In the genomic region with DNA sequence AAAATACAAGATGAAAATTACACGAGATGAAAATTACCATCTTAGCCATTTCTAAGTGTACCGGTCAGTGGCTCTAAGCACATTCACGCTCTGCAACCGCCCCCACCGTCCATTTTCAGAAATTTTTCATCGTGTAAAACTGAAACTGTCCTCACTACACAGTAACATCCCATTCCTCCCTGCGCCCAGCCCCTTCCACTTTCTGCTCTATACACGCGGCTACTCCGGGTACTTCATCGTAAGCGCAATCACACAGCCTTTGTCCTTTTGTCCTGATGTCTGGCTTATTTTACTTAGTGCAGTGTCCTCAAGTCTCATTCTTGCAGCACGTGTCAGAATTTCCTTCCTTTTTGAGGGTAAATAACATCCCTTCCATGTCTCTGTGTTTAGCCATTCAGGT, we compare ENCODE assay signal across 20 cellular contexts. TPM values are rescaled to one million over a fixed set of nuclear protein-coding genes. Genes with fewer than 3 reads are reported as not detected.
DNase-seq lines count a peak whose midpoint lies in the region; ATAC-seq, FAIRE-seq and TF ChIP-seq lines count a peak whose summit lies in the region.
"Had no signal": no experiment of that assay in that cellular context is flagged by ENCODE, and none has a peak within 500 bp of the region (broad histone marks: within the 10 kb centered on the region; RNA-seq: fewer than 3 reads in every experiment).

No MANE protein-coding gene starts in this region.

- peaks cover 9 to 10% of the 10 kb centered on the region in 2 donors for H3K36me3 Mint-ChIP-seq in activated T-cell treated with anti-CD3 and anti-CD28 coated beads, Interleukin-2, amount 50 U/mL, for 72 hours (ENCODE audit: insufficient read depth in 2 of 2)
- peaks cover 13% of the 10 kb centered on the region for H3K36me3 Mint-ChIP-seq in activated T-cell treated with anti-CD3 and anti-CD28 coated beads, Interleukin-2, amount 50 U/mL, for 24 hours (ENCODE audit: low read depth)
- peaks cover 14% of the 10 kb centered on the region for H3K36me3 Mint-ChIP-seq in activated naive CD8-positive, alpha-beta T cell treated with anti-CD3 and anti-CD28 coated beads for 36 hours
- peaks cover 47% of the 10 kb centered on the region for H3K36me3 Mint-ChIP-seq in stimulated activated effector memory CD8-positive, alpha-beta T cell treated with anti-CD3 and anti-CD28 coated beads, Interleukin-12 subunit alpha, Interleukin-12 subunit beta, amount 100 ng/mL, for 72 hours
- H3K36me3 Mint-ChIP-seq: brain, type B pancreatic cell had no signal

- no peak for DNase-seq in activated T-cell treated with anti-CD3 and anti-CD28 coated beads, Interleukin-2, amount 50 U/mL, for 72 hours
- DNase-seq in activated T-cell treated with anti-CD3 and anti-CD28 coated beads, Interleukin-2, amount 50 U/mL, for 24 hours: no peak
- no peak for DNase-seq in GM12891 (ENCODE audit: insufficient read length, low spot score)
- no peak for DNase-seq in activated naive CD8-positive, alpha-beta T cell treated with anti-CD3 and anti-CD28 coated beads for 36 hours
- peak in 1 of 2 donors; percentile 50 for DNase-seq in stimulated activated effector memory CD8-positive, alpha-beta T cell treated with anti-CD3 and anti-CD28 coated beads, Interleukin-12 subunit alpha, Interleukin-12 subunit beta, amount 100 ng/mL, for 72 hours (ENCODE audit: low spot score in 2 of 2)
- no peak for DNase-seq in NCI-H748 (lab: John Stamatoyannopoulos, UW; ENCODE audit: unreplicated experiment)
- no peak for DNase-seq in dermis blood vessel endothelial cell
- DNase-seq: gastrocnemius medialis, Karpas-422, NCI-H1092, NCI-H524, occipital lobe, SHP77 treated with DMSO at 0.1 percent for 48 hours, stomach had no signal

- H3K9me3 Mint-ChIP-seq in activated T-cell treated with anti-CD3 and anti-CD28 coated beads, Interleukin-2, amount 50 U/mL, for 72 hours: no peaks in the 10 kb centered on the region
- no peaks in the 10 kb centered on the region for H3K9me3 Mint-ChIP-seq in activated T-cell treated with anti-CD3 and anti-CD28 coated beads, Interleukin-2, amount 50 U/mL, for 24 hours
- H3K9me3 Mint-ChIP-seq in activated naive CD8-positive, alpha-beta T cell treated with anti-CD3 and anti-CD28 coated beads for 36 hours: no peaks in the 10 kb centered on the region
- no peaks in the 10 kb centered on the region for H3K9me3 Mint-ChIP-seq in stimulated activated effector memory CD8-positive, alpha-beta T cell treated with anti-CD3 and anti-CD28 coated beads, Interleukin-12 subunit alpha, Interleukin-12 subunit beta, amount 100 ng/mL, for 72 hours
- H3K9me3 Mint-ChIP-seq: activated naive CD4-positive, alpha-beta T cell treated with anti-CD3 and anti-CD28 coated beads, Interleukin-2, amount 50 U/mL, for 72 hours; type B pancreatic cell had no signal

- no peak for TF ChIP-seq POLR2A in GM12891 (IDR thresholded peaks at IDR 0.05; ENCODE audit: low read depth, low read length)

- peaks cover 65% of the 10 kb centered on the region for H3K4me1 Mint-ChIP-seq in activated T-cell treated with anti-CD3 and anti-CD28 coated beads, Interleukin-2, amount 50 U/mL, for 72 hours (ENCODE audit: low read depth)
- H3K4me1 Mint-ChIP-seq in activated T-cell treated with anti-CD3 and anti-CD28 coated beads, Interleukin-2, amount 50 U/mL, for 24 hours (ENCODE audit: low read depth): peaks cover 71% of the 10 kb centered on the region
- H3K4me1 Mint-ChIP-seq in activated naive CD8-positive, alpha-beta T cell treated with anti-CD3 and anti-CD28 coated beads for 36 hours: peaks cover 62% of the 10 kb centered on the region
- peaks cover 80% of the 10 kb centered on the region for H3K4me1 Mint-ChIP-seq in stimulated activated effector memory CD8-positive, alpha-beta T cell treated with anti-CD3 and anti-CD28 coated beads, Interleukin-12 subunit alpha, Interleukin-12 subunit beta, amount 100 ng/mL, for 72 hours

- H3K27me3 Mint-ChIP-seq in activated T-cell treated with anti-CD3 and anti-CD28 coated beads, Interleukin-2, amount 50 U/mL, for 72 hours (ENCODE audit: low read depth): no peaks in the 10 kb centered on the region
- H3K27me3 Mint-ChIP-seq in activated T-cell treated with anti-CD3 and anti-CD28 coated beads, Interleukin-2, amount 50 U/mL, for 24 hours: no peaks in the 10 kb centered on the region
- no peaks in the 10 kb centered on the region for H3K27me3 Mint-ChIP-seq in activated naive CD8-positive, alpha-beta T cell treated with anti-CD3 and anti-CD28 coated beads for 36 hours

- H3K4me3 Mint-ChIP-seq in activated T-cell treated with anti-CD3 and anti-CD28 coated beads, Interleukin-2, amount 50 U/mL, for 72 hours: peak overlapping the region in 1 of 2 donors; percentile 37
- H3K4me3 Mint-ChIP-seq in activated T-cell treated with anti-CD3 and anti-CD28 coated beads, Interleukin-2, amount 50 U/mL, for 24 hours: no peak overlapping the region
- H3K4me3 Mint-ChIP-seq in activated naive CD8-positive, alpha-beta T cell treated with anti-CD3 and anti-CD28 coated beads for 36 hours: no peak overlapping the region
- H3K4me3 Mint-ChIP-seq in stimulated activated effector memory CD8-positive, alpha-beta T cell treated with anti-CD3 and anti-CD28 coated beads, Interleukin-12 subunit alpha, Interleukin-12 subunit beta, amount 100 ng/mL, for 72 hours: peak overlapping the region; percentile 66
- H3K4me3 Mint-ChIP-seq: type B pancreatic cell had no signal

- ATAC-seq in activated T-cell treated with anti-CD3 and anti-CD28 coated beads, Interleukin-2, amount 50 U/mL, for 72 hours (replicated peaks in 1 of 2): no peak
- no peak for ATAC-seq in stimulated activated effector memory CD8-positive, alpha-beta T cell treated with anti-CD3 and anti-CD28 coated beads, Interleukin-12 subunit alpha, Interleukin-12 subunit beta, amount 100 ng/mL, for 72 hours
- ATAC-seq in GM18517 (IDR thresholded peaks at IDR 0.05; ENCODE audit: unreplicated experiment): no peak
- ATAC-seq: activated naive CD4-positive, alpha-beta T cell treated with anti-CD3 and anti-CD28 coated beads, Interleukin-2, amount 50 U/mL, for 72 hours; gastrocnemius medialis; HCT116; left lobe of liver had no signal

- FAIRE-seq in GM12891 (lab: Jason Lieb, UNC): peak; percentile 67

- peak overlapping the region; percentile 66 for H3K27ac Mint-ChIP-seq in activated T-cell treated with anti-CD3 and anti-CD28 coated beads, Interleukin-2, amount 50 U/mL, for 72 hours
- no peak overlapping the region for H3K27ac Mint-ChIP-seq in activated T-cell treated with anti-CD3 and anti-CD28 coated beads, Interleukin-2, amount 50 U/mL, for 24 hours
- peak overlapping the region; percentile 60 for H3K27ac Mint-ChIP-seq in activated naive CD8-positive, alpha-beta T cell treated with anti-CD3 and anti-CD28 coated beads for 36 hours
- H3K27ac Mint-ChIP-seq in stimulated activated effector memory CD8-positive, alpha-beta T cell treated with anti-CD3 and anti-CD28 coated beads, Interleukin-12 subunit alpha, Interleukin-12 subunit beta, amount 100 ng/mL, for 72 hours: peak overlapping the region; percentile 98
- H3K27ac Mint-ChIP-seq: type B pancreatic cell had no signal

TF ChIP-seq in GM12891, 5 proteins besides CTCF, POLR2A, EP300 and RAD21:
- no peak for TF ChIP-seq SPI1 (IDR thresholded peaks at IDR 0.05; ENCODE audit: low read depth, low read length)
- TF ChIP-seq PAX5 (IDR thresholded peaks at IDR 0.05; ENCODE audit: insufficient read depth, low read length, severe bottlenecking): no peak
- TF ChIP-seq POU2F2 (IDR thresholded peaks at IDR 0.05; ENCODE audit: low read depth, low read length): no peak
- no peak for TF ChIP-seq POLR2AphosphoS5 (IDR thresholded peaks at IDR 0.05; ENCODE audit: low read depth, low read length)
- TF ChIP-seq TAF1 (IDR thresholded peaks at IDR 0.05; ENCODE audit: low read depth, low read length): no peak

RNA-seq across cellular contexts. Expression of a gene that starts 3.6 kb away (rescaled TPM):
- 10 to 100 TPM; 38.2 to 49.6 TPM for total RNA-seq in activated T-cell treated with anti-CD3 and anti-CD28 coated beads, Interleukin-2, amount 50 U/mL, for 72 hours
- 18.8 TPM for polyA plus RNA-seq in GM12891 (2012; ENCODE audit: low read depth, missing spikeins)
- 10 to 100 TPM; 23.9 to 24.1 TPM for total RNA-seq in activated naive CD8-positive, alpha-beta T cell treated with anti-CD3 and anti-CD28 coated beads for 36 hours
- total RNA-seq in dermis blood vessel endothelial cell: 0.09 and 0.85 TPM in 2 replicates

RNA-seq across cellular contexts. Expression of a gene that starts 47.9 kb away (rescaled TPM):
- 10 to 100 TPM; 56.8 to 57.5 TPM for total RNA-seq in activated T-cell treated with anti-CD3 and anti-CD28 coated beads, Interleukin-2, amount 50 U/mL, for 72 hours
- polyA plus RNA-seq in GM12891 (2012; ENCODE audit: low read depth, missing spikeins): 35.1 TPM
- 10 to 100 TPM; 89.7 to 89.8 TPM for total RNA-seq in activated naive CD8-positive, alpha-beta T cell treated with anti-CD3 and anti-CD28 coated beads for 36 hours
- total RNA-seq in dermis blood vessel endothelial cell: 29.8 and 41.1 TPM in 2 replicates

Comparison
In these comparisons a context has a peak if more than half of its experiments do, and no peak if none do; other contexts are left out.
1. RNA of a gene that starts 3.6 kb away (total RNA-seq): 38.2 to 49.6 TPM in activated T-cell treated with anti-CD3 and anti-CD28 coated beads, Interleukin-2, amount 50 U/mL, for 72 hours and 23.9 to 24.1 TPM in activated naive CD8-positive, alpha-beta T cell treated with anti-CD3 and anti-CD28 coated beads for 36 hours; 0.09 to 0.85 TPM in dermis blood vessel endothelial cell; every median in the first group is over 10 times any median in the second.